9 cellular contexts compared by ENCODE assay signal in genomic region chr3:49005998-49006397, GRCh38. TPM values are rescaled to one million over a fixed set of nuclear protein-coding genes. Genes with fewer than 3 reads are reported as not detected.
DNase-seq lines count a peak whose midpoint lies in the region; ATAC-seq and TF ChIP-seq lines count a peak whose summit lies in the region.
"Had no signal": no experiment of that assay in that cellular context is flagged by ENCODE, and none has a peak within 500 bp of the region (broad histone marks: within the 10 kb centered on the region; RNA-seq: fewer than 3 reads in every experiment).

No MANE protein-coding gene starts in this region.

- H3K27ac Mint-ChIP-seq in naive thymus-derived CD8-positive, alpha-beta T cell: peak overlapping the region in 5 of 10 donors; percentile 99 to 100 (median 99)

- H3K27me3 ChIP-seq in HUES48 (ENCODE audit: control insufficient read depth, insufficient read depth, low read length) (no peaks in the 10 kb centered on the region; the same call in 1 of the 2 replicates), breast epithelium (no peaks in the 10 kb centered on the region)

- H3K36me3 Mint-ChIP-seq in naive thymus-derived CD8-positive, alpha-beta T cell: peaks cover 0 to 10% (median 0%) of the 10 kb centered on the region in 3 donors

- H3K9me3 ChIP-seq in HUES48 (ENCODE audit: control insufficient read depth, insufficient read depth, low read length): no peaks in the 10 kb centered on the region
- no peaks in the 10 kb centered on the region for H3K9me3 ChIP-seq in breast epithelium

- H3K9ac ChIP-seq in HUES48 (ENCODE audit: low read depth, low read length): no peak overlapping the region

- CTCF ChIA-PET in AG04449 (lab: Yijun Ruan, JAX): interaction anchor here (2.5 to 6.7 kb wide), 4 partner anchors 10 to 18 kb away, joined by 13 to 95 read pairs (median 38); partner anchors contain the start of genes DALRD3, NDUFAF3 and P4HTM

- H3K27ac ChIP-seq in HUES48 (ENCODE audit: low read depth, low read length): peak overlapping the region; percentile 32
- H3K27ac ChIP-seq in breast epithelium: peak overlapping the region; percentile 93 to 97

- intact Hi-C loops in breast epithelium (cut with DNase I; ENCODE audit: low total_unique reads): no loop called here

- H3K27me3 Mint-ChIP-seq in naive thymus-derived CD8-positive, alpha-beta T cell: no peaks in the 10 kb centered on the region

- POLR2A ChIA-PET in AG04449 (lab: Yijun Ruan, JAX): interaction anchor here (0.6 to 3.8 kb wide), 5 partner anchors 11 to 88 kb away, joined by 3 to 70 read pairs (median 33); partner anchors contain the start of genes DALRD3, NDUFAF3, P4HTM and QRICH1
- POLR2A ChIA-PET in naive thymus-derived CD8-positive, alpha-beta T cell (lab: Charles Lee): interaction anchor here (0.5 to 7.5 kb wide), 4 partner anchors 9 to 91 kb away, joined by 3 to 278 read pairs (median 66); partner anchors contain the start of genes DALRD3, NDUFAF3 and P4HTM

- H3K4me1 Mint-ChIP-seq in naive thymus-derived CD8-positive, alpha-beta T cell: peaks cover 22 to 37% (median 30%) of the 10 kb centered on the region in 4 donors

- DNase-seq in AG04449 (ENCODE audit: low read depth, low spot score): no peak
- DNase-seq in breast epithelium (ENCODE audit: low spot score in 2 of 2): no peak
- DNase-seq in naive thymus-derived CD8-positive, alpha-beta T cell: no peak
- no peak for DNase-seq in epidermal melanocyte (ENCODE audit: insufficient read length, low spot score)
- no peak for DNase-seq in NCI-H510A treated with DMSO at 0.1 percent for 48 hours (lab: John Stamatoyannopoulos, UW)
- DNase-seq: stimulated activated CD4-positive, alpha-beta T cell treated with anti-CD3 and anti-CD28 coated beads, Interleukin-12 subunit alpha, Interleukin-12 subunit beta, amount 100 ng/mL, for 4 hours had no signal

- TF ChIP-seq POLR2A in breast epithelium (IDR thresholded peaks at IDR 0.05): no peak

- H3K36me3 ChIP-seq in HUES48 (ENCODE audit: control insufficient read depth, insufficient read depth, low read length): peaks cover 5% of the 10 kb centered on the region; the same call in 1 of the 2 replicates
- no peaks in the 10 kb centered on the region for H3K36me3 ChIP-seq in breast epithelium

- H3K4me3 ChIP-seq in AG04449 (ENCODE audit: low read depth, low read length): peak overlapping the region; percentile 97
- peak overlapping the region; percentile 98; the same call in 1 of the 2 replicates for H3K4me3 ChIP-seq in HUES48 (ENCODE audit: low read depth, low read length)
- H3K4me3 ChIP-seq in breast epithelium: peak overlapping the region in 2 of 3 donors; percentile 74 to 80

- H3K4me3 Mint-ChIP-seq in naive thymus-derived CD8-positive, alpha-beta T cell: peak overlapping the region in 9 of 10 donors; percentile 94 to 100 (median 99)

- H3K9me3 Mint-ChIP-seq in naive thymus-derived CD8-positive, alpha-beta T cell: no peaks in the 10 kb centered on the region

- no peak for ATAC-seq in naive thymus-derived CD8-positive, alpha-beta T cell
- ATAC-seq in GM18907 (IDR thresholded peaks at IDR 0.05; ENCODE audit: unreplicated experiment) (no peak), GM19023 (IDR thresholded peaks at IDR 0.05; ENCODE audit: unreplicated experiment) (no peak)

- H3K4me1 ChIP-seq in HUES48 (ENCODE audit: control insufficient read depth, insufficient read depth, low read length) (peaks cover 12% of the 10 kb centered on the region), breast epithelium (no peaks in the 10 kb centered on the region)

- TF ChIP-seq CTCF in AG04449 (IDR thresholded peaks at IDR 0.05; ENCODE audit: insufficient read depth, low read length, missing control alignments) (no peak), breast epithelium (IDR thresholded peaks at IDR 0.05) (no peak)

RNA-seq across cellular contexts. Expression of gene WDR6, which starts 1.2 kb away (rescaled TPM):
- total RNA-seq in breast epithelium: 100 to 1,000 TPM in 2 of 3 donors, 10 to 100 TPM in 1; 57.9 to 143 (median 135) TPM
- 100 to 1,000 TPM; 332 to 351 TPM for total RNA-seq in naive thymus-derived CD8-positive, alpha-beta T cell
- polyA plus RNA-seq in naive thymus-derived CD8-positive, alpha-beta T cell: 100 to 1,000 TPM in 2 of 3 donors, 10 to 100 TPM in 1; 96.3 to 126 (median 111) TPM

RNA-seq across cellular contexts. Expression of gene DALRD3, which starts 12.4 kb away (rescaled TPM):
- 10 to 100 TPM; 27.5 to 48.4 (median 37.7) TPM for total RNA-seq in breast epithelium
- 10 to 100 TPM; 23.9 to 24.2 TPM for total RNA-seq in naive thymus-derived CD8-positive, alpha-beta T cell
- polyA plus RNA-seq in naive thymus-derived CD8-positive, alpha-beta T cell: 10 to 100 TPM; 20.8 to 21.9 (median 21.8) TPM

RNA-seq across cellular contexts. Expression of gene NDUFAF3, which starts 15.9 kb away (rescaled TPM):
- 100 to 1,000 TPM; 151 to 171 (median 164) TPM for total RNA-seq in breast epithelium
- total RNA-seq in naive thymus-derived CD8-positive, alpha-beta T cell: 10 to 100 TPM; 87.1 to 89.2 TPM
- 100 to 1,000 TPM; 140 to 226 (median 202) TPM for polyA plus RNA-seq in naive thymus-derived CD8-positive, alpha-beta T cell

RNA-seq across cellular contexts. Expression of gene P4HTM, which starts 16.0 kb away (rescaled TPM):
- 10 to 100 TPM; 29.9 to 59.7 (median 58.7) TPM for total RNA-seq in breast epithelium
- total RNA-seq in naive thymus-derived CD8-positive, alpha-beta T cell: 10 to 100 TPM; 57.0 to 62.5 TPM
- polyA plus RNA-seq in naive thymus-derived CD8-positive, alpha-beta T cell: 10 to 100 TPM; 20.3 to 23.3 (median 22.9) TPM

RNA-seq across cellular contexts. Expression of gene IMPDH2, which starts 23.2 kb away (rescaled TPM):
- total RNA-seq in breast epithelium: 100 to 1,000 TPM; 123 to 216 (median 178) TPM
- 100 to 1,000 TPM; 121 to 129 TPM for total RNA-seq in naive thymus-derived CD8-positive, alpha-beta T cell
- polyA plus RNA-seq in naive thymus-derived CD8-positive, alpha-beta T cell: 100 to 1,000 TPM in 2 of 3 donors, 10 to 100 TPM in 1; 97.3 to 121 (median 118) TPM
